ENCODE assay signal across 22 cellular contexts in genomic region chr15:57696146-57696545, GRCh38. TPM values are rescaled to one million over a fixed set of nuclear protein-coding genes. Genes with fewer than 3 reads are reported as not detected.
DNase-seq lines count a peak whose midpoint lies in the region; ATAC-seq and TF ChIP-seq lines count a peak whose summit lies in the region.
"Had no signal": no experiment of that assay in that cellular context is flagged by ENCODE, and none has a peak within 500 bp of the region (broad histone marks: within the 10 kb centered on the region; RNA-seq: fewer than 3 reads in every experiment).

No MANE protein-coding gene starts in this region.

- H3K4me3 ChIP-seq in mesendoderm (ENCODE audit: low read length) (no peak overlapping the region), thyroid gland (replicated peaks in 1 of 3) (no peak overlapping the region)
- H3K4me3 ChIP-seq: body of pancreas, dorsolateral prefrontal cortex, heart right ventricle, ovary had no signal

- no peak overlapping the region for H3K4me3 Mint-ChIP-seq in activated CD4-positive, alpha-beta T cell treated with anti-CD3 and anti-CD28 coated beads, Interleukin-2, amount 10 ng/mL, durations not matched to agents 24 days and 14 days
- H3K4me3 Mint-ChIP-seq in Calu3 (ENCODE audit: low read depth, unreplicated experiment) = no peak overlapping the region
- H3K4me3 Mint-ChIP-seq: activated naive CD4-positive, alpha-beta T cell treated with anti-CD3 and anti-CD28 coated beads for 36 hours; IgD-negative memory B cell; stimulated activated naive B cell treated with anti-CD40 and anti-IgM and Interleukin-4, amounts not matched to agents 10 μg/mL and 1 μg/mL and 100 μg/mL, for 72 hours; T-helper 2 cell treated with Interferon-gamma antibody and Interleukin-4, amounts not matched to agents 5 μg/mL and 100 μg/mL, for 36 hours had no signal

- no peaks in the 10 kb centered on the region for H3K4me1 Mint-ChIP-seq in activated CD4-positive, alpha-beta T cell treated with anti-CD3 and anti-CD28 coated beads, Interleukin-2, amount 10 ng/mL, durations not matched to agents 24 days and 14 days
- no peaks in the 10 kb centered on the region for H3K4me1 Mint-ChIP-seq in Calu3 (ENCODE audit: low read depth, unreplicated experiment)
- H3K4me1 Mint-ChIP-seq: IgD-negative memory B cell; stimulated activated naive B cell treated with anti-CD40 and anti-IgM and Interleukin-4, amounts not matched to agents 10 μg/mL and 1 μg/mL and 100 μg/mL, for 72 hours had no signal

- no peak overlapping the region for H2BK15ac ChIP-seq in mesendoderm (replicated peaks; ENCODE audit: low read depth)

- CTCF ChIA-PET in Calu3 (lab: Charles Lee) = interaction anchor here (0.9 kb wide), 1 partner anchor 10 kb away, joined by 4 read pairs; the partner anchor contains the start of gene POLR2M

- H3K9me3 ChIP-seq in thyroid gland = no peaks in the 10 kb centered on the region
- H3K9me3 ChIP-seq: body of pancreas, Caco-2, heart right ventricle, ovary had no signal

- H3K79me2 ChIP-seq in mesendoderm (ENCODE audit: control insufficient read depth, insufficient read depth, low read length) = no peaks in the 10 kb centered on the region

- TF ChIP-seq POLR2A in thyroid gland (IDR thresholded peaks at IDR 0.05) = no peak

- H3K27ac Mint-ChIP-seq in activated CD4-positive, alpha-beta T cell treated with anti-CD3 and anti-CD28 coated beads, Interleukin-2, amount 10 ng/mL, durations not matched to agents 24 days and 14 days = no peak overlapping the region
- no peak overlapping the region for H3K27ac Mint-ChIP-seq in Calu3 (ENCODE audit: unreplicated experiment)
- H3K27ac Mint-ChIP-seq: activated naive CD4-positive, alpha-beta T cell treated with anti-CD3 and anti-CD28 coated beads for 36 hours; IgD-negative memory B cell; stimulated activated naive B cell treated with anti-CD40 and anti-IgM and Interleukin-4, amounts not matched to agents 10 μg/mL and 1 μg/mL and 100 μg/mL, for 72 hours; T-helper 2 cell treated with Interferon-gamma antibody and Interleukin-4, amounts not matched to agents 5 μg/mL and 100 μg/mL, for 36 hours had no signal

- H2AK5ac ChIP-seq in mesendoderm (ENCODE audit: low read length) = no peak overlapping the region

- no peak overlapping the region for H3K23ac ChIP-seq in mesendoderm (ENCODE audit: low read length)

- no peaks in the 10 kb centered on the region for H3K9me3 Mint-ChIP-seq in activated CD4-positive, alpha-beta T cell treated with anti-CD3 and anti-CD28 coated beads, Interleukin-2, amount 10 ng/mL, durations not matched to agents 24 days and 14 days
- no peaks in the 10 kb centered on the region for H3K9me3 Mint-ChIP-seq in Calu3 (ENCODE audit: low read depth, unreplicated experiment)
- H3K9me3 Mint-ChIP-seq: activated naive CD4-positive, alpha-beta T cell treated with anti-CD3 and anti-CD28 coated beads for 36 hours; IgD-negative memory B cell; stimulated activated naive B cell treated with anti-CD40 and anti-IgM and Interleukin-4, amounts not matched to agents 10 μg/mL and 1 μg/mL and 100 μg/mL, for 72 hours; T-helper 2 cell treated with Interferon-gamma antibody and Interleukin-4, amounts not matched to agents 5 μg/mL and 100 μg/mL, for 36 hours had no signal

- no peak overlapping the region for H4K8ac ChIP-seq in mesendoderm (ENCODE audit: low read depth, low read length)

- TF ChIP-seq CTCF in Calu3 (IDR thresholded peaks at IDR 0.05; ENCODE audit: unreplicated experiment) = no peak
- no peak for TF ChIP-seq CTCF in thyroid gland (IDR thresholded peaks at IDR 0.05)

- BruUV-seq in Calu3 (replicated peaks; lab: Mats Ljungman, UMichigan) = no TSS peak

- intact Hi-C loops in activated CD4-positive, alpha-beta T cell treated with anti-CD3 and anti-CD28 coated beads, Interleukin-2, amount 10 ng/mL, durations not matched to agents 24 days and 14 days (cut with micrococcal nuclease) = no loop called here
- intact Hi-C loops in Calu3 (cut with micrococcal nuclease; ENCODE audit: unreplicated experiment) (no loop called here), thyroid gland (cut with DNase I) (no loop called here)

- no peak overlapping the region for H3K18ac ChIP-seq in mesendoderm (ENCODE audit: low read length)

- H3K9ac ChIP-seq in mesendoderm (ENCODE audit: low read length) = no peak overlapping the region

- H3K79me1 ChIP-seq in mesendoderm (ENCODE audit: low read length) = no peaks in the 10 kb centered on the region

- no peaks in the 10 kb centered on the region for H3K36me3 ChIP-seq in mesendoderm (ENCODE audit: control insufficient read depth, insufficient read depth, low read length)
- H3K36me3 ChIP-seq in thyroid gland = no peaks in the 10 kb centered on the region
- H3K36me3 ChIP-seq: ovary had no signal

- peak; percentile 19 for DNase-seq in activated CD4-positive, alpha-beta T cell treated with anti-CD3 and anti-CD28 coated beads, Interleukin-2, amount 10 ng/mL, durations not matched to agents 24 days and 14 days
- DNase-seq in activated CD4-positive, alpha-beta T cell treated with anti-CD3 and anti-CD28 coated beads, Interleukin-2, amount 50 U/mL, for 48 hours = no peak
- DNase-seq in NCI-H748 treated with DMSO at 0.1 percent for 48 hours (lab: John Stamatoyannopoulos, UW) (peak; percentile 14), mesendoderm (peak; percentile 40), NCI-H1048 (lab: John Stamatoyannopoulos, UW) (no peak), Calu3 (no peak), thyroid gland (no peak)
- DNase-seq: activated CD4-positive, CD25-positive, alpha-beta regulatory T cell treated with anti-CD3 and anti-CD28 coated beads, Interleukin-2, amount 50 U/mL, for 72 hours; activated naive CD4-positive, alpha-beta T cell treated with anti-CD3 and anti-CD28 coated beads for 36 hours; body of pancreas; Caco-2; dorsolateral prefrontal cortex; heart right ventricle; kidney; NK-92 treated with Interleukin-12 subunit alpha and Interleukin-12 subunit beta, amount 100 ng/mL, for 24 hours; ovary; SIG-M5; small intestine; stimulated activated naive B cell treated with anti-CD40 and anti-IgM and Interleukin-4, amounts not matched to agents 10 μg/mL and 1 μg/mL and 100 μg/mL, for 72 hours had no signal

- no CpG with 5 or more reads among the region's 5 CpGs for WGBS in mesendoderm (ENCODE audit: extremely low coverage, insufficient coverage, low lambda C conversion rate)
- 73 to 75% methylated on average over 5 of the region's 5 CpGs for WGBS in thyroid gland, 2 donors

- no peaks in the 10 kb centered on the region for H3K36me3 Mint-ChIP-seq in activated CD4-positive, alpha-beta T cell treated with anti-CD3 and anti-CD28 coated beads, Interleukin-2, amount 10 ng/mL, durations not matched to agents 24 days and 14 days (ENCODE audit: low read depth)
- H3K36me3 Mint-ChIP-seq in Calu3 (ENCODE audit: insufficient read depth, unreplicated experiment) = no peaks in the 10 kb centered on the region
- H3K36me3 Mint-ChIP-seq: IgD-negative memory B cell; stimulated activated naive B cell treated with anti-CD40 and anti-IgM and Interleukin-4, amounts not matched to agents 10 μg/mL and 1 μg/mL and 100 μg/mL, for 72 hours had no signal

- H2BK5ac ChIP-seq in mesendoderm (ENCODE audit: low read length) = no peak overlapping the region

- no peak overlapping the region for H4K5ac ChIP-seq in mesendoderm (ENCODE audit: low read length)

- H3K4ac ChIP-seq in mesendoderm (ENCODE audit: low read depth, low read length) = no peak overlapping the region

- H3K4me1 ChIP-seq in mesendoderm (ENCODE audit: control insufficient read depth, low read depth, low read length) = no peaks in the 10 kb centered on the region
- peaks cover 16 to 21% of the 10 kb centered on the region in 2 donors for H3K4me1 ChIP-seq in thyroid gland
- H3K4me1 ChIP-seq: Caco-2 had no signal

- H3K56ac ChIP-seq in mesendoderm (ENCODE audit: low read length) = no peak overlapping the region

- H3K27ac ChIP-seq in mesendoderm (ENCODE audit: low read depth, low read length) (no peak overlapping the region), thyroid gland (no peak overlapping the region)
- H3K27ac ChIP-seq: body of pancreas, dorsolateral prefrontal cortex, ovary had no signal

- H3K4me2 ChIP-seq in mesendoderm (ENCODE audit: low read length) = no peak overlapping the region

- no peak for ATAC-seq in GM21723 (IDR thresholded peaks at IDR 0.05; ENCODE audit: unreplicated experiment)
- ATAC-seq: body of pancreas; stimulated activated naive B cell treated with anti-CD40 and anti-IgM and Interleukin-4, amounts not matched to agents 10 μg/mL and 1 μg/mL and 100 μg/mL, for 72 hours had no signal

- no peak overlapping the region for H2BK120ac ChIP-seq in mesendoderm (ENCODE audit: low read depth, low read length)

- H3K27me3 ChIP-seq in mesendoderm (ENCODE audit: insufficient read depth, low read length, poor library complexity) = no peaks in the 10 kb centered on the region
- H3K27me3 ChIP-seq in thyroid gland = no peaks in the 10 kb centered on the region
- H3K27me3 ChIP-seq: body of pancreas, heart right ventricle, ovary had no signal

- H3K27me3 Mint-ChIP-seq in activated CD4-positive, alpha-beta T cell treated with anti-CD3 and anti-CD28 coated beads, Interleukin-2, amount 10 ng/mL, durations not matched to agents 24 days and 14 days = peaks cover 31% of the 10 kb centered on the region
- H3K27me3 Mint-ChIP-seq in Calu3 (ENCODE audit: unreplicated experiment) = no peaks in the 10 kb centered on the region

RNA-seq across cellular contexts. Expression of gene POLR2M, which starts 10.4 kb away (rescaled TPM):
- total RNA-seq in activated CD4-positive, alpha-beta T cell treated with anti-CD3 and anti-CD28 coated beads, Interleukin-2, amount 10 ng/mL, durations not matched to agents 24 days and 14 days = 54.5 and 55.4 TPM in 2 replicates
- 138 TPM for polyA plus RNA-seq in mesendoderm (2013, experiment 1 of 2)
- polyA plus RNA-seq in mesendoderm (2013, experiment 2 of 2) = 132 TPM
- total RNA-seq in Calu3 (2022) (102 and 107 TPM in 2 replicates), thyroid gland (100 to 1,000 TPM in 1 of 4 donors, 10 to 100 TPM in 3; 63.2 to 269 (median 70.6) TPM)

Comparison
In these comparisons a context has a peak if more than half of its experiments do, and no peak if none do; other contexts are left out.
1. DNase-seq: peak in activated CD4-positive, alpha-beta T cell treated with anti-CD3 and anti-CD28 coated beads, Interleukin-2, amount 10 ng/mL, durations not matched to agents 24 days and 14 days (single experiment), NCI-H748 treated with DMSO at 0.1 percent for 48 hours (single experiment) and mesendoderm (single experiment); none in activated CD4-positive, alpha-beta T cell treated with anti-CD3 and anti-CD28 coated beads, Interleukin-2, amount 50 U/mL, for 48 hours (0 of 2), NCI-H1048 (single experiment), Calu3 (single experiment) and thyroid gland (0 of 2).